24 cellular contexts compared by ENCODE assay signal in the genomic region with DNA sequence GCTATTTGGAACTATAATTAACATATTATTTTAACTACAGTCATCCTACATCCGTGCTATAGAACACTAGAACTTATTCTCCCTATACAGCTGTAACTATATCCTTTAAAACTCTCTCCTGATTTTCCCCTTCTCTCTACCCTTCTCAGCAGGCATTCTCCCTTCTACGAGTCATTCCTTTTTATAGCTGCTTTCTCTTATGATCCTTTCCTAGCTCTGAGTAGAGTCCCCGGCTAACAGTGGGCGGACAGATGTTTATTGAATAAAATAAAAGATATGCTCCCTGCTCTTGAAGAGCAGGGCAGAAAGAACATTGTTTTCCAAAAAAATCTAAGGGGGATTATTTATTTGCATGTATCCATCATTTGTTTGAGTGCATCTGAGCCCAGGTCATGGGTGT.
"Had no signal": no experiment of that assay in that cellular context is flagged by ENCODE, and none has a peak within 500 bp of the region (broad histone marks: within the 10 kb centered on the region; RNA-seq: fewer than 3 reads in every experiment).

No MANE protein-coding gene starts in this region.

- H3K36me3 ChIP-seq: SJSA1 had no signal

- ATAC-seq: HepG2, K562 had no signal

- H3K27me3 ChIP-seq: SJSA1 had no signal

- H3K4me2 ChIP-seq: KMS-11 had no signal

- H3K27ac ChIP-seq: KMS-11, SJSA1, SK-N-MC had no signal

- H3K9ac ChIP-seq: KMS-11 had no signal

- H3K9me3 ChIP-seq: SJSA1 had no signal

- DNase-seq: Kasumi-1, MM.1S, MV-4-11, NCI-H1048, NCI-H1105, NCI-H1436 treated with DMSO at 0.1 percent for 48 hours, NCI-H1694, NCI-H187 treated with DMSO at 0.1 percent for 48 hours, NCI-H2029 treated with DMSO at 0.1 percent for 48 hours, NCI-H2107, NCI-H226, NCI-H446, NCI-H510A, NCI-H524 treated with DMSO at 0.1 percent for 48 hours, NCI-H69, NCI-H774, Right ventricle myocardium superior, RPMI8226, SIG-M5 had no signal

- H3K4me1 ChIP-seq: SJSA1 had no signal

- H3K4me3 ChIP-seq: K562, SJSA1, SK-N-MC had no signal
